In genomic region chr2:197434541-197435513, GRCh38 we compare ENCODE assay signal across 8 cellular contexts. TPM values are rescaled to one million over a fixed set of nuclear protein-coding genes. Genes with fewer than 3 reads are reported as not detected.
DNase-seq lines count a peak whose midpoint lies in the region; ATAC-seq lines count a peak whose summit lies in the region.

Gene SF3B1 (minus strand): TSS chr2:197435028. CDS start chr2:197434999, 29 bp downstream.

- peak within 1 kb of the TSS; percentile 92 for H3K4me3 ChIP-seq in GM08714 (ENCODE audit: low read length)

- DNase-seq in NCI-H1092 treated with DMSO at 0.1 percent for 48 hours (lab: John Stamatoyannopoulos, UW) (peak; percentile 91), SKM-1 (lab: John Stamatoyannopoulos, UW; ENCODE audit: unreplicated experiment) (peak; percentile 96), glomerular endothelial cell (ENCODE audit: extremely low read depth, low read depth, low spot score) (no peak), occipital lobe (lab: John Stamatoyannopoulos, UW) (peak; percentile 92)
- peak; percentile 98 to 99 for DNase-seq in activated naive CD4-positive, alpha-beta T cell treated with anti-CD3 and anti-CD28 coated beads, Interleukin-2, amount 50 U/mL, for 72 hours (ENCODE audit: low spot score in 2 of 2)

- peak within 1 kb of the TSS; percentile 86 for H3K27ac ChIP-seq in temporal lobe (ENCODE audit: low read depth, low read length)

- H3K9me3 Mint-ChIP-seq in activated naive CD4-positive, alpha-beta T cell treated with anti-CD3 and anti-CD28 coated beads, Interleukin-2, amount 50 U/mL, for 72 hours: no peaks in the 10 kb centered on the region

- peak within 1 kb of the TSS; percentile 100 for H3K27ac Mint-ChIP-seq in activated naive CD4-positive, alpha-beta T cell treated with anti-CD3 and anti-CD28 coated beads, Interleukin-2, amount 50 U/mL, for 72 hours

- H3K36me3 Mint-ChIP-seq in activated naive CD4-positive, alpha-beta T cell treated with anti-CD3 and anti-CD28 coated beads, Interleukin-2, amount 50 U/mL, for 72 hours: peaks cover 24 to 27% of the 10 kb centered on the region in 2 donors

- peak; percentile 93 for ATAC-seq in HG02610 (IDR thresholded peaks at IDR 0.05; ENCODE audit: unreplicated experiment)
- ATAC-seq in activated naive CD4-positive, alpha-beta T cell treated with anti-CD3 and anti-CD28 coated beads, Interleukin-2, amount 50 U/mL, for 72 hours: peak; percentile 96

RNA-seq across cellular contexts. Expression of gene SF3B1, which starts in this region (rescaled TPM):
- 100 to 1,000 TPM; 266 to 292 TPM for total RNA-seq in activated naive CD4-positive, alpha-beta T cell treated with anti-CD3 and anti-CD28 coated beads, Interleukin-2, amount 50 U/mL, for 72 hours
- total RNA-seq in glomerular endothelial cell (144 and 188 TPM in 2 replicates), occipital lobe (394 TPM), temporal lobe (224 TPM)
